ENCODE assay signal across 9 cellular contexts in genomic region chr3:124467980-124468902, GRCh38.
DNase-seq lines count a peak whose midpoint lies in the region; ATAC-seq and TF ChIP-seq lines count a peak whose summit lies in the region.
"Had no signal": no experiment of that assay in that cellular context is flagged by ENCODE, and none has a peak within 500 bp of the region (broad histone marks: within the 10 kb centered on the region; RNA-seq: fewer than 3 reads in every experiment).

No MANE protein-coding gene starts in this region.

- no peaks in the 10 kb centered on the region for H3K9me3 Mint-ChIP-seq in activated CD4-positive, alpha-beta memory T cell treated with anti-CD3 and anti-CD28 coated beads for 36 hours

- CTCF ChIA-PET in activated CD4-positive, alpha-beta memory T cell treated with anti-CD3 and anti-CD28 coated beads for 36 hours (lab: Charles Lee): interaction anchor here (0.6 to 2.0 kb wide), 11 partner anchors 9 to 386 kb away, joined by 3 to 9 read pairs (median 3); no protein-coding TSS in a partner anchor

- H3K27ac Mint-ChIP-seq in activated CD4-positive, alpha-beta memory T cell treated with anti-CD3 and anti-CD28 coated beads for 36 hours: no peak overlapping the region

- TF ChIP-seq POLR2A in prostate gland (IDR thresholded peaks at IDR 0.05) (no peak), GM18505 (IDR thresholded peaks at IDR 0.05; ENCODE audit: borderline replicate concordance, extremely low read depth, insufficient read depth, insufficient read length) (no peak)

- no peaks in the 10 kb centered on the region for H3K4me1 Mint-ChIP-seq in activated CD4-positive, alpha-beta memory T cell treated with anti-CD3 and anti-CD28 coated beads for 36 hours (ENCODE audit: low read depth)

- no peak overlapping the region for H3K27ac ChIP-seq in prostate gland
- H3K27ac ChIP-seq: skin epidermis had no signal

- no peaks in the 10 kb centered on the region for H3K4me1 ChIP-seq in prostate gland (replicated peaks)

- whole genome bisulfite sequencing in prostate gland: 69% methylated on average over 10 of the region's 10 CpGs

- H3K27me3 Mint-ChIP-seq in activated CD4-positive, alpha-beta memory T cell treated with anti-CD3 and anti-CD28 coated beads for 36 hours: peaks cover 18% of the 10 kb centered on the region

- intact Hi-C loops in activated CD4-positive, alpha-beta memory T cell treated with anti-CD3 and anti-CD28 coated beads for 36 hours (cut with micrococcal nuclease): loop anchor here (1.0 to 10.0 kb wide), 2 partner anchors 117 to 383 kb away; no protein-coding TSS in a partner anchor
- intact Hi-C loops in prostate gland (cut with DNase I): loop anchor here (2.0 to 5.0 kb wide), 3 partner anchors 117 to 816 kb away; no protein-coding TSS in a partner anchor

- peak; percentile 83 for DNase-seq in COLO829 (ENCODE audit: low spot score)
- DNase-seq in NCI-H2171 (lab: John Stamatoyannopoulos, UW): peak; percentile 38
- DNase-seq in activated CD4-positive, alpha-beta memory T cell treated with anti-CD3 and anti-CD28 coated beads for 36 hours: peak; percentile 46
- DNase-seq in germinal center (ENCODE audit: low spot score): peak; percentile 65
- peak; percentile 17 for DNase-seq in prostate gland (ENCODE audit: low spot score)

- H3K36me3 Mint-ChIP-seq in activated CD4-positive, alpha-beta memory T cell treated with anti-CD3 and anti-CD28 coated beads for 36 hours: no peaks in the 10 kb centered on the region

- ATAC-seq in GM21737 (IDR thresholded peaks at IDR 0.05; ENCODE audit: unreplicated experiment) (peak; percentile 68), GM18505 (IDR thresholded peaks at IDR 0.05; ENCODE audit: unreplicated experiment) (no peak), GM21381 (IDR thresholded peaks at IDR 0.05; ENCODE audit: unreplicated experiment) (no peak)

- no peaks in the 10 kb centered on the region for H3K9me3 ChIP-seq in prostate gland

- H3K4me3 ChIP-seq in prostate gland: no peak overlapping the region
- H3K4me3 ChIP-seq: skin epidermis had no signal

- H3K27me3 ChIP-seq in prostate gland (replicated peaks; ENCODE audit: insufficient read depth): no peaks in the 10 kb centered on the region

- H3K36me3 ChIP-seq in prostate gland: no peaks in the 10 kb centered on the region

- no peak overlapping the region for H3K4me3 Mint-ChIP-seq in activated CD4-positive, alpha-beta memory T cell treated with anti-CD3 and anti-CD28 coated beads for 36 hours

- TF ChIP-seq CTCF in prostate gland (IDR thresholded peaks at IDR 0.05): peak; percentile 86 to 90 (median 88)

- POLR2A ChIA-PET in activated CD4-positive, alpha-beta memory T cell treated with anti-CD3 and anti-CD28 coated beads for 36 hours (lab: Charles Lee): no interaction called here

Comparison
In these comparisons a context has a peak if more than half of its experiments do, and no peak if none do; other contexts are left out.
1. DNase-seq: peak in every context shown above with its lines; median percentile 83 in COLO829; 65 in germinal center; 46 in activated CD4-positive, alpha-beta memory T cell treated with anti-CD3 and anti-CD28 coated beads for 36 hours; 38 in NCI-H2171; 17 in prostate gland.